In genomic region chr1:61743716-61744620, GRCh38 we compare ENCODE assay signal across 9 cellular contexts. TPM values are rescaled to one million over a fixed set of nuclear protein-coding genes. Genes with fewer than 3 reads are reported as not detected.
DNase-seq lines count a peak whose midpoint lies in the region; ATAC-seq and TF ChIP-seq lines count a peak whose summit lies in the region.
"Had no signal": no experiment of that assay in that cellular context is flagged by ENCODE, and none has a peak within 500 bp of the region (broad histone marks: within the 10 kb centered on the region; RNA-seq: fewer than 3 reads in every experiment).

No MANE protein-coding gene starts in this region.

- in situ Hi-C loops in KBM-7 (cut with MboI; ENCODE audit: low pct_unique_long_range_greater_than_20kb, low sequenced_read_pairs): no loop called here

- H3K4me1 Mint-ChIP-seq in activated naive CD4-positive, alpha-beta T cell treated with anti-CD3 and anti-CD28 coated beads, Interleukin-2, amount 50 U/mL, for 24 hours: peaks cover 38% of the 10 kb centered on the region

- peak overlapping the region; percentile 23 for H3K4me3 Mint-ChIP-seq in activated naive CD4-positive, alpha-beta T cell treated with anti-CD3 and anti-CD28 coated beads, Interleukin-2, amount 50 U/mL, for 24 hours

- H3K9me3 Mint-ChIP-seq in activated naive CD4-positive, alpha-beta T cell treated with anti-CD3 and anti-CD28 coated beads, Interleukin-2, amount 50 U/mL, for 24 hours: no peaks in the 10 kb centered on the region

- H3K27ac Mint-ChIP-seq in activated naive CD4-positive, alpha-beta T cell treated with anti-CD3 and anti-CD28 coated beads, Interleukin-2, amount 50 U/mL, for 24 hours: peak overlapping the region; percentile 81

- no peak for ATAC-seq in upper lobe of left lung (ENCODE audit: low FRiP score in 2 of 2)
- no peak for ATAC-seq in HG03520 (IDR thresholded peaks at IDR 0.05; ENCODE audit: unreplicated experiment)

- H3K27me3 ChIP-seq in ascending aorta (no peaks in the 10 kb centered on the region), liver (ENCODE audit: control insufficient read depth in 4 of 4, insufficient read depth in 4 of 4, low read length in 3 of 4) (no peaks in the 10 kb centered on the region), upper lobe of left lung (no peaks in the 10 kb centered on the region)

- no peaks in the 10 kb centered on the region for H3K36me3 Mint-ChIP-seq in activated naive CD4-positive, alpha-beta T cell treated with anti-CD3 and anti-CD28 coated beads, Interleukin-2, amount 50 U/mL, for 24 hours

- H3K27me3 Mint-ChIP-seq in activated naive CD4-positive, alpha-beta T cell treated with anti-CD3 and anti-CD28 coated beads, Interleukin-2, amount 50 U/mL, for 24 hours: no peaks in the 10 kb centered on the region

- H3K27ac ChIP-seq in ascending aorta: peak overlapping the region; percentile 97 to 99
- peak overlapping the region; percentile 88 to 89 for H3K27ac ChIP-seq in liver (ENCODE audit: low read depth in 1 of 2, low read length in 2 of 2)
- peak overlapping the region; percentile 93 to 96 (median 94) for H3K27ac ChIP-seq in upper lobe of left lung

- H3K4me1 ChIP-seq in ascending aorta (peaks cover 0 to 21% of the 10 kb centered on the region in 2 donors), liver (ENCODE audit: control insufficient read depth in 4 of 4, insufficient read depth in 4 of 4, low read length in 3 of 4) (peaks cover 4 to 35% (median 11%) of the 10 kb centered on the region in 4 donors), upper lobe of left lung (peaks cover 7 to 24% (median 16%) of the 10 kb centered on the region in 4 donors)

- TF ChIP-seq CTCF in ascending aorta (IDR thresholded peaks at IDR 0.05) (no peak), liver (IDR thresholded peaks at IDR 0.05; ENCODE audit: low read depth, low read length, missing input control) (no peak), upper lobe of left lung (IDR thresholded peaks at IDR 0.05) (no peak)

- TF ChIP-seq EP300 in upper lobe of left lung (IDR thresholded peaks at IDR 0.05): no peak

- H3K36me3 ChIP-seq in ascending aorta: no peaks in the 10 kb centered on the region
- no peaks in the 10 kb centered on the region for H3K36me3 ChIP-seq in liver (ENCODE audit: control insufficient read depth in 4 of 4, insufficient read depth in 3 of 4, low read depth in 1 of 4, low read length in 3 of 4)
- H3K36me3 ChIP-seq in upper lobe of left lung: no peaks in the 10 kb centered on the region

- no peak overlapping the region for H3K9ac ChIP-seq in liver (ENCODE audit: low read depth in 1 of 2, low read length in 2 of 2)

- no peak for TF ChIP-seq POLR2A in upper lobe of left lung (IDR thresholded peaks at IDR 0.05)

- TF ChIP-seq RAD21 in liver (IDR thresholded peaks at IDR 0.05): no peak

- DNase-seq in activated naive CD4-positive, alpha-beta T cell treated with anti-CD3 and anti-CD28 coated beads, Interleukin-2, amount 50 U/mL, for 16 hours: no peak
- DNase-seq in ascending aorta (ENCODE audit: low spot score in 2 of 2) (no peak), upper lobe of left lung (no peak), superior temporal gyrus (ENCODE audit: extremely low spot score) (no peak), KBM-7 (no peak)
- DNase-seq: amniotic stem cell had no signal

- peak overlapping the region; percentile 79 to 94 for H3K4me3 ChIP-seq in ascending aorta
- peak overlapping the region in 2 of 3 donors; percentile 73 to 82 for H3K4me3 ChIP-seq in liver (ENCODE audit: low read depth in 1 of 3, low read length in 3 of 3)
- H3K4me3 ChIP-seq in upper lobe of left lung: peak overlapping the region in 3 of 4 donors; percentile 87 to 98 (median 90)

- intact Hi-C loops in ascending aorta (cut with DNase I): loop anchor here (5.0 kb wide), 3 partner anchors 93 to 108 kb away; no protein-coding TSS in a partner anchor

- 88% methylated on average over 6 of the region's 6 CpGs for WGBS in liver
- 68 to 81% methylated on average over 6 of the region's 6 CpGs for WGBS in upper lobe of left lung, 2 donors

- H3K9me3 ChIP-seq in ascending aorta (no peaks in the 10 kb centered on the region), liver (ENCODE audit: control insufficient read depth in 4 of 4, low read length in 3 of 4) (no peaks in the 10 kb centered on the region), upper lobe of left lung (no peaks in the 10 kb centered on the region)

TF ChIP-seq in liver, 16 proteins besides CTCF, POLR2A, EP300 and RAD21:
- TF ChIP-seq YY1 (IDR thresholded peaks at IDR 0.05): no peak
- TF ChIP-seq JUND (IDR thresholded peaks at IDR 0.05): no peak
- no peak for TF ChIP-seq SP1 (IDR thresholded peaks at IDR 0.05)
- TF ChIP-seq, protein P1, sequence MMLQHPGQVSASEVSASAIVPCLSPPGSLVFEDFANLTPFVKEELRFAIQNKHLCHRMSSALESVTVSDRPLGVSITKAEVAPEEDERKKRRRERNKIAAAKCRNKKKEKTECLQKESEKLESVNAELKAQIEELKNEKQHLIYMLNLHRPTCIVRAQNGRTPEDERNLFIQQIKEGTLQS (IDR thresholded peaks at IDR 0.05): no peak
- no peak for TF ChIP-seq FOXA1 (IDR thresholded peaks at IDR 0.05)

RNA-seq across cellular contexts. Expression of gene PATJ, which starts 1.7 kb away (rescaled TPM):
- total RNA-seq in ascending aorta: 26.7 TPM
- total RNA-seq in liver: 10 to 100 TPM; 10.1 to 29.8 TPM
- 1 to 10 TPM; 5.7 to 8.0 TPM for polyA plus RNA-seq in liver
- total RNA-seq in upper lobe of left lung: 100 to 1,000 TPM in 2 of 6 donors, 10 to 100 TPM in 4; 37.1 to 217 (median 70.5) TPM

RNA-seq across cellular contexts. Expression of gene TM2D1, which starts 19.0 kb away (rescaled TPM):
- 43.2 TPM for total RNA-seq in ascending aorta
- total RNA-seq in liver: 10 to 100 TPM; 21.7 to 33.4 TPM
- polyA plus RNA-seq in liver: 10 to 100 TPM; 13.7 to 29.8 TPM
- 10 to 100 TPM; 26.3 to 86.6 (median 49.2) TPM for total RNA-seq in upper lobe of left lung
